Comparison of ENCODE assay signal across 2 cellular contexts in genomic region chr7:97018775-97019535, GRCh38.
TF ChIP-seq lines count a peak whose summit lies in the region.

No MANE protein-coding gene starts in this region.

TF ChIP-seq in A549, 52 proteins besides CTCF, POLR2A, EP300 and RAD21:
- TF ChIP-seq HEYL (CRISPR knock-in tag; IDR thresholded peaks at IDR 0.05), result no peak
- TF ChIP-seq RNF2 (IDR thresholded peaks at IDR 0.05; ENCODE audit: borderline replicate concordance, low read depth), result no peak
- TF ChIP-seq FOXS1 (CRISPR knock-in tag; IDR thresholded peaks at IDR 0.05), result no peak
- no peak for TF ChIP-seq CHD4 (IDR thresholded peaks at IDR 0.05; ENCODE audit: borderline replicate concordance)
- TF ChIP-seq KDM5A (IDR thresholded peaks at IDR 0.05), result no peak
- no peak for TF ChIP-seq RCOR1 (IDR thresholded peaks at IDR 0.05; ENCODE audit: low read depth, low read length)
- no peak for TF ChIP-seq ATOH8 (CRISPR knock-in tag; IDR thresholded peaks at IDR 0.05; ENCODE audit: low read depth)
- no peak for TF ChIP-seq BCL3 (IDR thresholded peaks at IDR 0.05)
- TF ChIP-seq MAZ (IDR thresholded peaks at IDR 0.05; ENCODE audit: borderline replicate concordance, low read depth, low read length), result no peak
- no peak for TF ChIP-seq ESRRA (IDR thresholded peaks at IDR 0.05; ENCODE audit: borderline replicate concordance, low read length)

TF ChIP-seq in GM23338, 12 proteins besides CTCF, POLR2A, EP300 and RAD21:
- TF ChIP-seq ETS1 (IDR thresholded peaks at IDR 0.05) (no peak), ZNF114 (CRISPR knock-in tag; IDR thresholded peaks at IDR 0.05) (no peak), EZH2 (IDR thresholded peaks at IDR 0.05; ENCODE audit: low read depth, unreplicated experiment) (peak; percentile 98), ZNF462 (CRISPR knock-in tag; IDR thresholded peaks at IDR 0.05) (no peak), EZH2phosphoT487 (IDR thresholded peaks at IDR 0.05; ENCODE audit: unreplicated experiment) (peak; percentile 65)
